19 cellular contexts compared by ENCODE assay signal in the genomic region with DNA sequence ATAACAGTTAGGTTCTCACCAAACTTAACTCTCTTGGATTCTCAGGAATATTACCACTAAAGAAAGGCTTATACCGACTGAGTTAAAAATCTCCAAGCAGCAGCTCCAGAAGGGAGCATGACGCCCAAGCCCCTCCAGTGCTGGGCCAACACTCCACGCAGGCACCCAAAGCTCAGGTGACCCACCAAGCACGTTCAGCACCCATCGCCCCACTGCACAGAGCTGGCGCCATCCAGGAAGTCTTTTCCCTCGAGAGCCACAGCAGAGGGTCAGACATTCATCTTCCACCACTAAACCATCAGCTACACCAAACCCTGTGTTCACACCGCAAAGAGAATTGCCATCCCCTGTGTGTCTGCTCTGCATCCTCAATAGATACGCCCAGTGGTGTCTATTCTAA.
"Had no signal": no experiment of that assay in that cellular context is flagged by ENCODE, and none has a peak within 500 bp of the region (broad histone marks: within the 10 kb centered on the region; RNA-seq: fewer than 3 reads in every experiment).

No MANE protein-coding gene starts in this region.

- H3K4me3 Mint-ChIP-seq: memory B cell; stimulated activated memory B cell treated with anti-CD40 and anti-IgM and Interleukin-4, amounts not matched to agents 10 μg/mL and 1 μg/mL and 100 μg/mL, for 72 hours had no signal

- DNase-seq: cortex of kidney; effector memory CD4-positive, alpha-beta T cell; glutamatergic neuron; left ventricle myocardium inferior; lower lobe of right lung; midbrain; naive B cell; psoas muscle; retina; right lobe of liver; stimulated activated CD4-positive, alpha-beta T cell treated with anti-CD3 and anti-CD28 coated beads, Interleukin-15, amount 100 ng/mL, for 24 hours; stimulated activated CD4-positive, alpha-beta T cell treated with anti-CD3 and anti-CD28 coated beads, Interleukin-1b, Interleukin-23, amount 100 ng/mL, for 48 hours; stimulated activated CD4-positive, alpha-beta T cell treated with anti-CD3 and anti-CD28 coated beads, Interleukin-4, amount 100 ng/mL, for 24 hours; thyroid gland; upper lobe of left lung had no signal

- H3K27ac Mint-ChIP-seq: memory B cell; stimulated activated memory B cell treated with anti-CD40 and anti-IgM and Interleukin-4, amounts not matched to agents 10 μg/mL and 1 μg/mL and 100 μg/mL, for 72 hours had no signal

- H3K36me3 Mint-ChIP-seq: memory B cell; naive B cell; stimulated activated memory B cell treated with anti-CD40 and anti-IgM and Interleukin-4, amounts not matched to agents 10 μg/mL and 1 μg/mL and 100 μg/mL, for 72 hours had no signal

- H3K27me3 Mint-ChIP-seq: memory B cell had no signal

- H3K4me3 ChIP-seq: breast epithelium, left ventricle myocardium inferior, lower lobe of right lung, psoas muscle, right lobe of liver, suprapubic skin, thyroid gland, upper lobe of left lung had no signal

- H3K27ac ChIP-seq: breast epithelium, left ventricle myocardium inferior, lower lobe of right lung, psoas muscle, right lobe of liver, suprapubic skin, thyroid gland, upper lobe of left lung had no signal

- H3K4me1 Mint-ChIP-seq: memory B cell; naive B cell; stimulated activated memory B cell treated with anti-CD40 and anti-IgM and Interleukin-4, amounts not matched to agents 10 μg/mL and 1 μg/mL and 100 μg/mL, for 72 hours had no signal

- H3K9me3 Mint-ChIP-seq: memory B cell; stimulated activated memory B cell treated with anti-CD40 and anti-IgM and Interleukin-4, amounts not matched to agents 10 μg/mL and 1 μg/mL and 100 μg/mL, for 72 hours had no signal
